ENCODE assay signal across 7 cellular contexts in genomic region chr5:90161399-90161798, GRCh38.
DNase-seq lines count a peak whose midpoint lies in the region; ATAC-seq and TF ChIP-seq lines count a peak whose summit lies in the region.

No MANE protein-coding gene starts in this region.

- ATAC-seq in HG03432 (IDR thresholded peaks at IDR 0.05; ENCODE audit: unreplicated experiment) (peak; percentile 63), left lung (peak; percentile 87)

- H3K9me3 ChIP-seq in left lung = no peaks in the 10 kb centered on the region

- TF ChIP-seq CTCF in GM13977 (IDR thresholded peaks at IDR 0.05; ENCODE audit: extremely low read depth, insufficient read depth, missing control alignments) (peak; percentile 51), astrocyte of the spinal cord (IDR thresholded peaks at IDR 0.05; ENCODE audit: low read depth, low read length) (peak; percentile 45), left lung (IDR thresholded peaks at IDR 0.05) (no peak)

- peak; percentile 29 for DNase-seq in GM13977 (ENCODE audit: low spot score)
- DNase-seq in astrocyte of the spinal cord (ENCODE audit: low read depth, low spot score) = peak; percentile 35
- DNase-seq in left lung = peak; percentile 48 to 51
- DNase-seq in cortex of kidney (lab: John Stamatoyannopoulos, UW) = no peak
- no peak for DNase-seq in stimulated activated CD4-positive, alpha-beta T cell treated with anti-CD3 and anti-CD28 coated beads, Interleukin-4, amount 100 ng/mL, for 1 hour
- no peak for DNase-seq in KG1 (lab: John Stamatoyannopoulos, UW)

- H3K36me3 ChIP-seq in left lung = no peaks in the 10 kb centered on the region

- no peaks in the 10 kb centered on the region for H3K27me3 ChIP-seq in left lung

- H3K4me3 ChIP-seq in astrocyte of the spinal cord (ENCODE audit: low read depth, low read length) = no peak overlapping the region
- H3K4me3 ChIP-seq in left lung = no peak overlapping the region

- intact Hi-C loops in left lung (cut with DNase I) = no loop called here

- in situ Hi-C loops in GM13977 (cut with MboI; ENCODE audit: low pct_unique_long_range_greater_than_20kb, low sequenced_read_pairs, unreplicated experiment) = no loop called here
- in situ Hi-C loops in astrocyte of the spinal cord (cut with HindIII; ENCODE audit: low sequenced_read_pairs) = no loop called here

- H3K27ac ChIP-seq in left lung = no peak overlapping the region

- no peaks in the 10 kb centered on the region for H3K4me1 ChIP-seq in left lung

Comparison
In these comparisons a context has a peak if more than half of its experiments do, and no peak if none do; other contexts are left out.
1. DNase-seq: peak in GM13977 (single experiment), astrocyte of the spinal cord (single experiment) and left lung (2 of 2); none in cortex of kidney (single experiment), stimulated activated CD4-positive, alpha-beta T cell treated with anti-CD3 and anti-CD28 coated beads, Interleukin-4, amount 100 ng/mL, for 1 hour (single experiment) and KG1 (single experiment).
2. CTCF ChIP-seq: peak in GM13977 (single experiment) and astrocyte of the spinal cord (single experiment); none in left lung (0 of 2).